In the genomic region with DNA sequence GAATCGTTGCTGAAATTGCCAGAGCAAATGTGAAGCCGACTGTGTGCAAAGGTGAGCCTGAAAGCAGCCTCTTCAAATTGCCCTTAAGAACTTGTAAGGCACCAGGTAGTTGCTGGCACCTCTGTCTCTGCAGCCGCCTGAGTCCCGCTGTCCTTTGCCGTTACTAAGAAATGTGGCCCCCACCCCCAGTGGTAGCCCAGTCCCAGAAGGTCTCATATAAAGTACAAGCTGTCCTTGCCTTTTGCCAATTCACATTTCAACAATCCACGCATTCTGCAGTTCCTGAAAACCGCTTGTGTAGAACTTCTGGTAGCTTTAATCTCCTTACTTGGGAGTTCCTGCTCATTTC, we compare ENCODE assay signal across 14 cellular contexts.
"Had no signal": no experiment of that assay in that cellular context is flagged by ENCODE, and none has a peak within 500 bp of the region (broad histone marks: within the 10 kb centered on the region; RNA-seq: fewer than 3 reads in every experiment).

No MANE protein-coding gene starts in this region.

- H3K4me1 ChIP-seq: prostate gland had no signal

- H3K9me3 ChIP-seq: prostate gland had no signal

- H3K9me3 Mint-ChIP-seq: activated B cell treated with CpG ODN at 0.5 μM for 24 hours; activated CD4-positive, alpha-beta T cell treated with anti-CD3 and anti-CD28 coated beads, Interleukin-2, amount 10 ng/mL, durations not matched to agents 24 days and 14 days; activated naive CD4-positive, alpha-beta T cell treated with anti-CD3 and anti-CD28 coated beads, Interleukin-2, amount 10 ng/mL, durations not matched to agents 7 days and 5 days; activated T-helper 1 cell treated with anti-CD3 and anti-CD28 coated beads, Interleukin-12 subunit alpha, Interleukin-12 subunit beta, Interleukin-2, Interleukin-4 antibody, amounts not matched to agents 30 ng/mL and 10 ng/mL and 1 ng/mL, durations not matched to agents 14 hours and 24 hours and 36 hours; central memory CD8-positive, alpha-beta T cell; naive B cell; stimulated activated naive CD8-positive, alpha-beta T cell treated with anti-CD3 and anti-CD28 coated beads, Interleukin-15, Interleukin-2, amounts not matched to agents 100 ng/mL and 50 ng/mL, for 24 hours; T-helper 1 cell treated with Interleukin-12 subunit alpha and Interleukin-12 subunit beta and Interleukin-4 antibody, amounts not matched to agents 30 μg/mL and 1 μg/mL, for 36 hours had no signal

- H3K4me3 ChIP-seq: lung, prostate gland had no signal

- H3K4me3 Mint-ChIP-seq: activated B cell treated with CpG ODN at 0.5 μM for 24 hours; activated CD4-positive, alpha-beta T cell treated with anti-CD3 and anti-CD28 coated beads, Interleukin-2, amount 10 ng/mL, durations not matched to agents 24 days and 14 days; activated naive CD4-positive, alpha-beta T cell treated with anti-CD3 and anti-CD28 coated beads, Interleukin-2, amount 10 ng/mL, durations not matched to agents 7 days and 5 days; activated T-helper 1 cell treated with anti-CD3 and anti-CD28 coated beads, Interleukin-12 subunit alpha, Interleukin-12 subunit beta, Interleukin-2, Interleukin-4 antibody, amounts not matched to agents 30 ng/mL and 10 ng/mL and 1 ng/mL, durations not matched to agents 14 hours and 24 hours and 36 hours; central memory CD8-positive, alpha-beta T cell; naive B cell; stimulated activated naive CD8-positive, alpha-beta T cell treated with anti-CD3 and anti-CD28 coated beads, Interleukin-15, Interleukin-2, amounts not matched to agents 100 ng/mL and 50 ng/mL, for 24 hours; T-helper 1 cell treated with Interleukin-12 subunit alpha and Interleukin-12 subunit beta and Interleukin-4 antibody, amounts not matched to agents 30 μg/mL and 1 μg/mL, for 36 hours had no signal

- DNase-seq: activated B cell treated with CpG ODN at 0.5 μM for 24 hours; activated CD4-positive, alpha-beta T cell treated with anti-CD3 and anti-CD28 coated beads, Interleukin-2, amount 10 ng/mL, durations not matched to agents 24 days and 14 days; activated naive CD4-positive, alpha-beta T cell treated with anti-CD3 and anti-CD28 coated beads, Interleukin-2, amount 10 ng/mL, durations not matched to agents 7 days and 5 days; kidney glomerular epithelial cell; naive B cell; SHP77 treated with DMSO at 0.1 percent for 48 hours; stimulated activated CD4-positive, alpha-beta T cell treated with anti-CD3 and anti-CD28 coated beads, Interleukin-2, amount 100 ng/mL, for 48 hours; trophoblast cell had no signal

- H3K36me3 Mint-ChIP-seq: activated naive CD4-positive, alpha-beta T cell treated with anti-CD3 and anti-CD28 coated beads, Interleukin-2, amount 10 ng/mL, durations not matched to agents 7 days and 5 days; naive B cell had no signal

- H3K36me3 ChIP-seq: prostate gland had no signal

- H3K27ac Mint-ChIP-seq: activated B cell treated with CpG ODN at 0.5 μM for 24 hours; activated CD4-positive, alpha-beta T cell treated with anti-CD3 and anti-CD28 coated beads, Interleukin-2, amount 10 ng/mL, durations not matched to agents 24 days and 14 days; activated naive CD4-positive, alpha-beta T cell treated with anti-CD3 and anti-CD28 coated beads, Interleukin-2, amount 10 ng/mL, durations not matched to agents 7 days and 5 days; activated T-helper 1 cell treated with anti-CD3 and anti-CD28 coated beads, Interleukin-12 subunit alpha, Interleukin-12 subunit beta, Interleukin-2, Interleukin-4 antibody, amounts not matched to agents 30 ng/mL and 10 ng/mL and 1 ng/mL, durations not matched to agents 14 hours and 24 hours and 36 hours; stimulated activated naive CD8-positive, alpha-beta T cell treated with anti-CD3 and anti-CD28 coated beads, Interleukin-15, Interleukin-2, amounts not matched to agents 100 ng/mL and 50 ng/mL, for 24 hours; T-helper 1 cell treated with Interleukin-12 subunit alpha and Interleukin-12 subunit beta and Interleukin-4 antibody, amounts not matched to agents 30 μg/mL and 1 μg/mL, for 36 hours had no signal

- H3K4me1 Mint-ChIP-seq: activated B cell treated with CpG ODN at 0.5 μM for 24 hours; activated CD4-positive, alpha-beta T cell treated with anti-CD3 and anti-CD28 coated beads, Interleukin-2, amount 10 ng/mL, durations not matched to agents 24 days and 14 days; activated naive CD4-positive, alpha-beta T cell treated with anti-CD3 and anti-CD28 coated beads, Interleukin-2, amount 10 ng/mL, durations not matched to agents 7 days and 5 days; central memory CD8-positive, alpha-beta T cell; naive B cell had no signal

- H3K27me3 Mint-ChIP-seq: activated B cell treated with CpG ODN at 0.5 μM for 24 hours; naive B cell; stimulated activated naive CD8-positive, alpha-beta T cell treated with anti-CD3 and anti-CD28 coated beads, Interleukin-15, Interleukin-2, amounts not matched to agents 100 ng/mL and 50 ng/mL, for 24 hours had no signal
